Comparison of ENCODE assay signal across 1 cellular context in the genomic region with DNA sequence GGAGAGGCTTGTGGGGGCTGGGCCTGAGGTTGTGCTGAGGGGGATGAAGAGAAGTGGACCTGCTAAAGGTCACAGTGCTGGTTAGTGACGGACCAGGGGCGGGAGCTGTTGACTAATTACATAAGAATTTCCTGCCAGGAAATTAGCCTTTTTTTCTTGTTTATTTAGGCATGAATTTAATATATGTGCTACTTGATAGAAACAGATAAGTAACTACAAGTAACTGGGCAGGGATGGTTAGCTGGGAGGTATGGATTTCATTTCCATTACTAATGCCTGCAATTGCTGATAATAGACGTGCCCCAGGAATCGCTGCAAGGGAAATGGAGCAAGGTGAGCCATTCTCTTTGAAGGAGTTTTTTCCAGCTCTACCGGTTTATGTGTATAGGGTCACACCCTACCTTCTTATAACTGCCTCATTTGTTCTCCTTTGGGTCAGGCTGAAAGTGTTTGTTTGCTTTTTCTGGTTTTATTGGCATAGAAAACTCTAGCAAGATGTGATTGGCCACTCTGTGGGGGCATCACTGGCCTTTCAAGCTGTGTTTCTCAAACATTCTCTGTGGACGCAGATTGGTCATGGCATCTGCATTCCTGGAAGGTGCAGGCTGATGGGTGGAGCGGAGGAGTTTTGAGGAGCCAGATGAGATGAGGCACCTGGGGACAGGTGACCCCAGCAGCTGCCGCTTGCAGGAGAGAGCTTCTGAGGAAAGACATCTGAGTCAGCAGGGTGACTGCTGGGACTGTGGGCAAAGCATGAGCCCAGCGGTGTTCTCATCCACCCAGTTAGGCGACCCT.
TF ChIP-seq lines count a peak whose summit lies in the region.

No MANE protein-coding gene starts in this region.

TF ChIP-seq in HepG2, 621 proteins besides CTCF, POLR2A, EP300 and RAD21:
- TF ChIP-seq, protein P1, sequence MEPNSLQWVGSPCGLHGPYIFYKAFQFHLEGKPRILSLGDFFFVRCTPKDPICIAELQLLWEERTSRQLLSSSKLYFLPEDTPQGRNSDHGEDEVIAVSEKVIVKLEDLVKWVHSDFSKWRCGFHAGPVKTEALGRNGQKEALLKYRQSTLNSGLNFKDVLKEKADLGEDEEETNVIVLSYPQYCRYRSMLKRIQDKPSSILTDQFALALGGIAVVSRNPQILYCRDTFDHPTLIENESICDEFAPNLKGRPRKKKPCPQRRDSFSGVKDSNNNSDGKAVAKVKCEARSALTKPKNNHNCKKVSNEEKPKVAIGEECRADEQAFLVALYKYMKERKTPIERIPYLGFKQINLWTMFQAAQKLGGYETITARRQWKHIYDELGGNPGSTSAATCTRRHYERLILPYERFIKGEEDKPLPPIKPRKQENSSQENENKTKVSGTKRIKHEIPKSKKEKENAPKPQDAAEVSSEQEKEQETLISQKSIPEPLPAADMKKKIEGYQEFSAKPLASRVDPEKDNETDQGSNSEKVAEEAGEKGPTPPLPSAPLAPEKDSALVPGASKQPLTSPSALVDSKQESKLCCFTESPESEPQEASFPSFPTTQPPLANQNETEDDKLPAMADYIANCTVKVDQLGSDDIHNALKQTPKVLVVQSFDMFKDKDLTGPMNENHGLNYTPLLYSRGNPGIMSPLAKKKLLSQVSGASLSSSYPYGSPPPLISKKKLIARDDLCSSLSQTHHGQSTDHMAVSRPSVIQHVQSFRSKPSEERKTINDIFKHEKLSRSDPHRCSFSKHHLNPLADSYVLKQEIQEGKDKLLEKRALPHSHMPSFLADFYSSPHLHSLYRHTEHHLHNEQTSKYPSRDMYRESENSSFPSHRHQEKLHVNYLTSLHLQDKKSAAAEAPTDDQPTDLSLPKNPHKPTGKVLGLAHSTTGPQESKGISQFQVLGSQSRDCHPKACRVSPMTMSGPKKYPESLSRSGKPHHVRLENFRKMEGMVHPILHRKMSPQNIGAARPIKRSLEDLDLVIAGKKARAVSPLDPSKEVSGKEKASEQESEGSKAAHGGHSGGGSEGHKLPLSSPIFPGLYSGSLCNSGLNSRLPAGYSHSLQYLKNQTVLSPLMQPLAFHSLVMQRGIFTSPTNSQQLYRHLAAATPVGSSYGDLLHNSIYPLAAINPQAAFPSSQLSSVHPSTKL (CRISPR knock-in tag; IDR thresholded peaks at IDR 0.05), result 0 out of 2 replicates have a peak, but pooled peaks have one; percentile 19
- TF ChIP-seq MTA3 (CRISPR knock-in tag; IDR thresholded peaks at IDR 0.05), result no peak
- TF ChIP-seq FOXA3 (CRISPR knock-in tag; IDR thresholded peaks at IDR 0.05), result 0 out of 2 replicates have a peak, but pooled peaks have one; percentile 45
- no peak for TF ChIP-seq NCOA5 (CRISPR knock-in tag; IDR thresholded peaks at IDR 0.05)
- TF ChIP-seq, protein P2, sequence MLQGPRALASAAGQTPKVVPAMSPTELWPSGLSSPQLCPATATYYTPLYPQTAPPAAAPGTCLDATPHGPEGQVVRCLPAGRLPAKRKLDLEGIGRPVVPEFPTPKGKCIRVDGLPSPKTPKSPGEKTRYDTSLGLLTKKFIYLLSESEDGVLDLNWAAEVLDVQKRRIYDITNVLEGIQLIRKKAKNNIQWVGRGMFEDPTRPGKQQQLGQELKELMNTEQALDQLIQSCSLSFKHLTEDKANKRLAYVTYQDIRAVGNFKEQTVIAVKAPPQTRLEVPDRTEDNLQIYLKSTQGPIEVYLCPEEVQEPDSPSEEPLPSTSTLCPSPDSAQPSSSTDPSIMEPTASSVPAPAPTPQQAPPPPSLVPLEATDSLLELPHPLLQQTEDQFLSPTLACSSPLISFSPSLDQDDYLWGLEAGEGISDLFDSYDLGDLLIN (CRISPR knock-in tag; IDR thresholded peaks at IDR 0.05; ENCODE audit: borderline replicate concordance), result no peak
- no peak for TF ChIP-seq ZNF180 (CRISPR knock-in tag; IDR thresholded peaks at IDR 0.05; ENCODE audit: borderline replicate concordance, low read depth)
- no peak for TF ChIP-seq ARNTL (CRISPR knock-in tag; IDR thresholded peaks at IDR 0.05)
- TF ChIP-seq ETV5 (CRISPR knock-in tag; IDR thresholded peaks at IDR 0.05; ENCODE audit: borderline replicate concordance), result peak; percentile 42; the same call in 1 of the 2 replicates
- peak; percentile 68 for TF ChIP-seq FOSL2 (CRISPR knock-in tag; IDR thresholded peaks at IDR 0.05)
- no peak for TF ChIP-seq SNAPC2 (CRISPR knock-in tag; IDR thresholded peaks at IDR 0.05)
- peak; percentile 17; the same call in 1 of the 2 replicates for TF ChIP-seq RARA (CRISPR knock-in tag; IDR thresholded peaks at IDR 0.05)
- TF ChIP-seq CCDC6 (CRISPR knock-in tag; IDR thresholded peaks at IDR 0.05), result no peak
- TF ChIP-seq, protein P3, sequence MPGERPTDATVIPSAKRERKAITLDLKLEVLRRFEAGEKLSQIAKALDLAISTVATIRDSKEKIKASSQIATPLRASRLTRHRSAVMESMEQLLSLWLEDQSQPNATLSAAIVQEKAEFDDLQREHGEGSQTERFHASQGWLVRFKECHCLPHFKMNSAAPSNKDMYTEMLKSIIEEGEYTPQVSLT (CRISPR knock-in tag; IDR thresholded peaks at IDR 0.05; ENCODE audit: borderline replicate concordance, low read depth), result no peak
- TF ChIP-seq, protein P4, sequence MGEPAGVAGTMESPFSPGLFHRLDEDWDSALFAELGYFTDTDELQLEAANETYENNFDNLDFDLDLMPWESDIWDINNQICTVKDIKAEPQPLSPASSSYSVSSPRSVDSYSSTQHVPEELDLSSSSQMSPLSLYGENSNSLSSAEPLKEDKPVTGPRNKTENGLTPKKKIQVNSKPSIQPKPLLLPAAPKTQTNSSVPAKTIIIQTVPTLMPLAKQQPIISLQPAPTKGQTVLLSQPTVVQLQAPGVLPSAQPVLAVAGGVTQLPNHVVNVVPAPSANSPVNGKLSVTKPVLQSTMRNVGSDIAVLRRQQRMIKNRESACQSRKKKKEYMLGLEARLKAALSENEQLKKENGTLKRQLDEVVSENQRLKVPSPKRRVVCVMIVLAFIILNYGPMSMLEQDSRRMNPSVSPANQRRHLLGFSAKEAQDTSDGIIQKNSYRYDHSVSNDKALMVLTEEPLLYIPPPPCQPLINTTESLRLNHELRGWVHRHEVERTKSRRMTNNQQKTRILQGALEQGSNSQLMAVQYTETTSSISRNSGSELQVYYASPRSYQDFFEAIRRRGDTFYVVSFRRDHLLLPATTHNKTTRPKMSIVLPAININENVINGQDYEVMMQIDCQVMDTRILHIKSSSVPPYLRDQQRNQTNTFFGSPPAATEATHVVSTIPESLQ (CRISPR knock-in tag; conservative IDR thresholded peaks at IDR 0.05), result no peak
- TF ChIP-seq GFI1 (CRISPR knock-in tag; IDR thresholded peaks at IDR 0.05; ENCODE audit: borderline replicate concordance), result 0 out of 2 replicates have a peak, but pooled peaks have one; percentile 50
- TF ChIP-seq, protein P5, sequence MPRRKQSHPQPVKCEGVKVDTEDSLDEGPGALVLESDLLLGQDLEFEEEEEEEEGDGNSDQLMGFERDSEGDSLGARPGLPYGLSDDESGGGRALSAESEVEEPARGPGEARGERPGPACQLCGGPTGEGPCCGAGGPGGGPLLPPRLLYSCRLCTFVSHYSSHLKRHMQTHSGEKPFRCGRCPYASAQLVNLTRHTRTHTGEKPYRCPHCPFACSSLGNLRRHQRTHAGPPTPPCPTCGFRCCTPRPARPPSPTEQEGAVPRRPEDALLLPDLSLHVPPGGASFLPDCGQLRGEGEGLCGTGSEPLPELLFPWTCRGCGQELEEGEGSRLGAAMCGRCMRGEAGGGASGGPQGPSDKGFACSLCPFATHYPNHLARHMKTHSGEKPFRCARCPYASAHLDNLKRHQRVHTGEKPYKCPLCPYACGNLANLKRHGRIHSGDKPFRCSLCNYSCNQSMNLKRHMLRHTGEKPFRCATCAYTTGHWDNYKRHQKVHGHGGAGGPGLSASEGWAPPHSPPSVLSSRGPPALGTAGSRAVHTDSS (CRISPR knock-in tag; conservative IDR thresholded peaks at IDR 0.05), result no peak
- peak; percentile 30; the same call in 1 of the 2 replicates for TF ChIP-seq SAP130 (CRISPR knock-in tag; IDR thresholded peaks at IDR 0.05; ENCODE audit: low read depth)
- no peak for TF ChIP-seq PHF5A (CRISPR knock-in tag; IDR thresholded peaks at IDR 0.05; ENCODE audit: low read depth, unreplicated experiment)
- TF ChIP-seq ZBTB7B (CRISPR knock-in tag; IDR thresholded peaks at IDR 0.05), result peak; percentile 22; the same call in 1 of the 2 replicates
- TF ChIP-seq CEBPG (CRISPR knock-in tag; IDR thresholded peaks at IDR 0.05), result no peak
- TF ChIP-seq CEBPB (IDR thresholded peaks at IDR 0.05; ENCODE audit: borderline replicate concordance, low read depth, low read length), result no peak
- TF ChIP-seq ARID2 (CRISPR knock-in tag; IDR thresholded peaks at IDR 0.05; ENCODE audit: borderline replicate concordance), result no peak
- no peak for TF ChIP-seq TMF1 (CRISPR knock-in tag; IDR thresholded peaks at IDR 0.05; ENCODE audit: low read depth)
- TF ChIP-seq, protein P6, sequence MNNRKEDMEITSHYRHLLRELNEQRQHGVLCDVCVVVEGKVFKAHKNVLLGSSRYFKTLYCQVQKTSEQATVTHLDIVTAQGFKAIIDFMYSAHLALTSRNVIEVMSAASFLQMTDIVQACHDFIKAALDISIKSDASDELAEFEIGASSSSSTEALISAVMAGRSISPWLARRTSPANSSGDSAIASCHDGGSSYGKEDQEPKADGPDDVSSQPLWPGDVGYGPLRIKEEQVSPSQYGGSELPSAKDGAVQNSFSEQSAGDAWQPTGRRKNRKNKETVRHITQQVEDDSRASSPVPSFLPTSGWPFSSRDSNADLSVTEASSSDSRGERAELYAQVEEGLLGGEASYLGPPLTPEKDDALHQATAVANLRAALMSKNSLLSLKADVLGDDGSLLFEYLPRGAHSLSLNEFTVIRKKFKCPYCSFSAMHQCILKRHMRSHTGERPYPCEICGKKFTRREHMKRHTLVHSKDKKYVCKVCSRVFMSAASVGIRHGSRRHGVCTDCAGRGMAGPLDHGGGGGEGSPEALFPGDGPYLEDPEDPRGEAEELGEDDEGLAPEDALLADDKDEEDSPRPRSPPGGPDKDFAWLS (CRISPR knock-in tag; IDR thresholded peaks at IDR 0.05; ENCODE audit: borderline replicate concordance), result no peak
- no peak for TF ChIP-seq ZNF841 (CRISPR knock-in tag; IDR thresholded peaks at IDR 0.05; ENCODE audit: borderline replicate concordance)
- TF ChIP-seq, protein P7, sequence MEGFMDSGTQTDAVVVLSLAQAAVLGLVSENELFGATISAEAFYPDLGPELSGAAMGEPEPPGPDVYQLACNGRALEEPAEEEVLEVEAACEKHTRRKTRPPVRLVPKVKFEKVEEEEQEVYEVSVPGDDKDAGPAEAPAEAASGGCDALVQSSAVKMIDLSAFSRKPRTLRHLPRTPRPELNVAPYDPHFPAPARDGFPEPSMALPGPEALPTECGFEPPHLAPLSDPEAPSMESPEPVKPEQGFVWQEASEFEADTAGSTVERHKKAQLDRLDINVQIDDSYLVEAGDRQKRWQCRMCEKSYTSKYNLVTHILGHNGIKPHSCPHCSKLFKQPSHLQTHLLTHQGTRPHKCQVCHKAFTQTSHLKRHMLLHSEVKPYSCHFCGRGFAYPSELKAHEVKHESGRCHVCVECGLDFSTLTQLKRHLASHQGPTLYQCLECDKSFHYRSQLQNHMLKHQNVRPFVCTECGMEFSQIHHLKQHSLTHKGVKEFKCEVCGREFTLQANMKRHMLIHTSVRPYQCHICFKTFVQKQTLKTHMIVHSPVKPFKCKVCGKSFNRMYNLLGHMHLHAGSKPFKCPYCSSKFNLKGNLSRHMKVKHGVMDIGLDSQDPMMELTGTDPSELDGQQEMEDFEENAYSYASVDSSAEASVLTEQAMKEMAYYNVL (CRISPR knock-in tag; IDR thresholded peaks at IDR 0.05; ENCODE audit: borderline replicate concordance), result no peak
- TF ChIP-seq MIER3 (CRISPR knock-in tag; IDR thresholded peaks at IDR 0.05; ENCODE audit: borderline replicate concordance), result no peak
- TF ChIP-seq KDM3A (CRISPR knock-in tag; IDR thresholded peaks at IDR 0.05; ENCODE audit: low read depth), result no peak
- no peak for TF ChIP-seq SETDB1 (CRISPR knock-in tag; IDR thresholded peaks at IDR 0.05; ENCODE audit: borderline replicate concordance)
- TF ChIP-seq STAT5B (CRISPR knock-in tag; IDR thresholded peaks at IDR 0.05), result no peak
- TF ChIP-seq NR2C2 (CRISPR knock-in tag; IDR thresholded peaks at IDR 0.05; ENCODE audit: borderline replicate concordance), result no peak
- no peak for TF ChIP-seq MED13 (CRISPR knock-in tag; IDR thresholded peaks at IDR 0.05)
- TF ChIP-seq LCORL (IDR thresholded peaks at IDR 0.05), result no peak
- TF ChIP-seq LCORL (CRISPR knock-in tag; IDR thresholded peaks at IDR 0.05), result no peak
- TF ChIP-seq, protein P8, sequence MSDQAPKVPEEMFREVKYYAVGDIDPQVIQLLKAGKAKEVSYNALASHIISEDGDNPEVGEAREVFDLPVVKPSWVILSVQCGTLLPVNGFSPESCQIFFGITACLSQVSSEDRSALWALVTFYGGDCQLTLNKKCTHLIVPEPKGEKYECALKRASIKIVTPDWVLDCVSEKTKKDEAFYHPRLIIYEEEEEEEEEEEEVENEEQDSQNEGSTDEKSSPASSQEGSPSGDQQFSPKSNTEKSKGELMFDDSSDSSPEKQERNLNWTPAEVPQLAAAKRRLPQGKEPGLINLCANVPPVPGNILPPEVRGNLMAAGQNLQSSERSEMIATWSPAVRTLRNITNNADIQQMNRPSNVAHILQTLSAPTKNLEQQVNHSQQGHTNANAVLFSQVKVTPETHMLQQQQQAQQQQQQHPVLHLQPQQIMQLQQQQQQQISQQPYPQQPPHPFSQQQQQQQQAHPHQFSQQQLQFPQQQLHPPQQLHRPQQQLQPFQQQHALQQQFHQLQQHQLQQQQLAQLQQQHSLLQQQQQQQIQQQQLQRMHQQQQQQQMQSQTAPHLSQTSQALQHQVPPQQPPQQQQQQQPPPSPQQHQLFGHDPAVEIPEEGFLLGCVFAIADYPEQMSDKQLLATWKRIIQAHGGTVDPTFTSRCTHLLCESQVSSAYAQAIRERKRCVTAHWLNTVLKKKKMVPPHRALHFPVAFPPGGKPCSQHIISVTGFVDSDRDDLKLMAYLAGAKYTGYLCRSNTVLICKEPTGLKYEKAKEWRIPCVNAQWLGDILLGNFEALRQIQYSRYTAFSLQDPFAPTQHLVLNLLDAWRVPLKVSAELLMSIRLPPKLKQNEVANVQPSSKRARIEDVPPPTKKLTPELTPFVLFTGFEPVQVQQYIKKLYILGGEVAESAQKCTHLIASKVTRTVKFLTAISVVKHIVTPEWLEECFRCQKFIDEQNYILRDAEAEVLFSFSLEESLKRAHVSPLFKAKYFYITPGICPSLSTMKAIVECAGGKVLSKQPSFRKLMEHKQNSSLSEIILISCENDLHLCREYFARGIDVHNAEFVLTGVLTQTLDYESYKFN (CRISPR knock-in tag; conservative IDR thresholded peaks at IDR 0.05), result 0 out of 2 replicates have a peak, but pooled peaks have one; percentile 22
